Comparison of ENCODE assay signal across 8 cellular contexts in genomic region chr4:153154010-153154975, GRCh38. TPM values are rescaled to one million over a fixed set of nuclear protein-coding genes. Genes with fewer than 3 reads are reported as not detected.
A peak's percentile ranks its signal among the peaks of the same experiment; 100 is the strongest.
DNase-seq lines count a peak whose midpoint lies in the region; ATAC-seq and TF ChIP-seq lines count a peak whose summit lies in the region.

No MANE protein-coding gene starts in this region.

- H3K9ac ChIP-seq in PC-3 (ENCODE audit: low read length) = no peak overlapping the region; the same call in 1 of the 2 replicates

- intact Hi-C loops in PC-3 (cut with micrococcal nuclease) = no loop called here
- intact Hi-C loops in dendritic cell treated with granulocyte-macrophage colony-stimulating factor and Interleukin-4, amounts not matched to agents 40 ng/mL and 50 ng/mL, for 4 days (cut with micrococcal nuclease) = no loop called here

- no peak overlapping the region for H3K27ac Mint-ChIP-seq in GM23338
- H3K27ac Mint-ChIP-seq in dendritic cell treated with granulocyte-macrophage colony-stimulating factor and Interleukin-4, amounts not matched to agents 40 ng/mL and 50 ng/mL, for 4 days = peak overlapping the region; percentile 69
- peak overlapping the region in 9 of 10 donors; percentile 10 to 79 (median 53) for H3K27ac Mint-ChIP-seq in naive thymus-derived CD8-positive, alpha-beta T cell

- H3K4me1 ChIP-seq in GM23338 (ENCODE audit: insufficient read depth) (peaks cover 33% of the 10 kb centered on the region), PC-3 (ENCODE audit: insufficient read depth, low read length) (peaks cover 19% of the 10 kb centered on the region)

- H2AFZ ChIP-seq in GM23338 (peak overlapping the region; percentile 97), PC-3 (ENCODE audit: low read length) (peak overlapping the region; percentile 91)

- no peak overlapping the region for H3K27ac ChIP-seq in GM23338 (ENCODE audit: low read depth)
- H3K27ac ChIP-seq in PC-3 (ENCODE audit: low read length) = no peak overlapping the region

- H4K20me1 ChIP-seq in GM23338 (replicated peaks; ENCODE audit: insufficient read depth) = no peaks in the 10 kb centered on the region
- H4K20me1 ChIP-seq in PC-3 (ENCODE audit: low read length) = no peaks in the 10 kb centered on the region

- H3K36me3 ChIP-seq in GM23338 (ENCODE audit: insufficient read depth) = no peaks in the 10 kb centered on the region
- no peaks in the 10 kb centered on the region for H3K36me3 ChIP-seq in PC-3 (ENCODE audit: low read depth, low read length)

- peaks cover 50% of the 10 kb centered on the region for H3K4me1 Mint-ChIP-seq in GM23338
- H3K4me1 Mint-ChIP-seq in dendritic cell treated with granulocyte-macrophage colony-stimulating factor and Interleukin-4, amounts not matched to agents 40 ng/mL and 50 ng/mL, for 4 days (ENCODE audit: low read depth) = peaks cover 42% of the 10 kb centered on the region
- H3K4me1 Mint-ChIP-seq in naive thymus-derived CD8-positive, alpha-beta T cell = peaks cover 9 to 40% (median 27%) of the 10 kb centered on the region in 4 donors

- POLR2A ChIA-PET in AG04449 (lab: Yijun Ruan, JAX) = no interaction called here
- POLR2A ChIA-PET in PC-3 (lab: Charles Lee; ENCODE audit: unreplicated experiment) = no interaction called here
- POLR2A ChIA-PET in naive thymus-derived CD8-positive, alpha-beta T cell (lab: Charles Lee) = interaction anchor here (0.6 kb wide), 1 partner anchor 32 kb away, joined by 4 read pairs; no protein-coding TSS in a partner anchor

- H3K9me2 ChIP-seq in GM23338 (ENCODE audit: insufficient read depth) = no peaks in the 10 kb centered on the region
- no peaks in the 10 kb centered on the region for H3K9me2 ChIP-seq in PC-3 (replicated peaks; ENCODE audit: low read length)

- H3K79me2 ChIP-seq in GM23338 (replicated peaks; ENCODE audit: insufficient read depth) (no peaks in the 10 kb centered on the region), PC-3 (ENCODE audit: low read length) (no peaks in the 10 kb centered on the region)

- H3K27me3 ChIP-seq in GM23338 (ENCODE audit: insufficient read depth) (peaks cover 76% of the 10 kb centered on the region), PC-3 (ENCODE audit: low read length) (no peaks in the 10 kb centered on the region)

- TF ChIP-seq CTCF in AG04449 (IDR thresholded peaks at IDR 0.05; ENCODE audit: insufficient read depth, low read length, missing control alignments) (no peak), GM23338 (conservative IDR thresholded peaks at IDR 0.05; ENCODE audit: low read depth in 2 of 2) (no peak), PC-3 (conservative IDR thresholded peaks at IDR 0.05; ENCODE audit: low read depth, low read length) (no peak)

- CTCF ChIA-PET in AG04449 (lab: Yijun Ruan, JAX) (interaction anchor here (0.6 kb wide), 1 partner anchor 11 kb away, joined by 3 read pairs; no protein-coding TSS in a partner anchor), PC-3 (lab: Charles Lee) (no interaction called here)

- H3K27me3 Mint-ChIP-seq in GM23338 (ENCODE audit: insufficient read depth, low read depth, poor library complexity) = peaks cover 46% of the 10 kb centered on the region
- peaks cover 44% of the 10 kb centered on the region for H3K27me3 Mint-ChIP-seq in dendritic cell treated with granulocyte-macrophage colony-stimulating factor and Interleukin-4, amounts not matched to agents 40 ng/mL and 50 ng/mL, for 4 days
- peaks cover 0 to 7% (median 0%) of the 10 kb centered on the region in 5 donors for H3K27me3 Mint-ChIP-seq in naive thymus-derived CD8-positive, alpha-beta T cell

- no peak for DNase-seq in AG04449 (ENCODE audit: low read depth, low spot score)
- no peak for DNase-seq in GM23338 (ENCODE audit: low spot score)
- peak; percentile 51 for DNase-seq in PC-3
- peak in 3 of 10 donors; percentile 6 to 21 (median 17) for DNase-seq in naive thymus-derived CD8-positive, alpha-beta T cell
- no peak for DNase-seq in midbrain (lab: John Stamatoyannopoulos, UW)
- no peak for DNase-seq in retina

- no TSS peak for BruUV-seq in PC-3 (replicated peaks; lab: Mats Ljungman, UMichigan)

- H3K9me3 Mint-ChIP-seq in GM23338 = no peaks in the 10 kb centered on the region
- no peaks in the 10 kb centered on the region for H3K9me3 Mint-ChIP-seq in dendritic cell treated with granulocyte-macrophage colony-stimulating factor and Interleukin-4, amounts not matched to agents 40 ng/mL and 50 ng/mL, for 4 days
- H3K9me3 Mint-ChIP-seq in naive thymus-derived CD8-positive, alpha-beta T cell = no peaks in the 10 kb centered on the region

- H3K4me3 ChIP-seq in AG04449 (ENCODE audit: low read depth, low read length) (peak overlapping the region; percentile 63), GM23338 (peak overlapping the region; percentile 75), PC-3 (ENCODE audit: low read length) (peak overlapping the region; percentile 69)

- H3K4me2 ChIP-seq in GM23338 (peak overlapping the region; percentile 97), PC-3 (ENCODE audit: low read length) (peak overlapping the region; percentile 90)

- H3F3A ChIP-seq in GM23338 (replicated peaks; ENCODE audit: low read depth) (peaks cover 11% of the 10 kb centered on the region), PC-3 (ENCODE audit: low read length, unreplicated experiment) (no peaks in the 10 kb centered on the region)

- H3K4me3 Mint-ChIP-seq in GM23338 = peak overlapping the region; percentile 80
- H3K4me3 Mint-ChIP-seq in dendritic cell treated with granulocyte-macrophage colony-stimulating factor and Interleukin-4, amounts not matched to agents 40 ng/mL and 50 ng/mL, for 4 days = peak overlapping the region; percentile 87
- peak overlapping the region; percentile 85 to 96 (median 91) for H3K4me3 Mint-ChIP-seq in naive thymus-derived CD8-positive, alpha-beta T cell

- ATAC-seq in GM23338 (no peak), PC-3 (peak; percentile 20), GM19035 (IDR thresholded peaks at IDR 0.05; ENCODE audit: unreplicated experiment) (no peak)
- ATAC-seq in naive thymus-derived CD8-positive, alpha-beta T cell = no peak

- no peaks in the 10 kb centered on the region for H3K36me3 Mint-ChIP-seq in GM23338 (ENCODE audit: low read depth)
- H3K36me3 Mint-ChIP-seq in dendritic cell treated with granulocyte-macrophage colony-stimulating factor and Interleukin-4, amounts not matched to agents 40 ng/mL and 50 ng/mL, for 4 days (ENCODE audit: low read depth) = no peaks in the 10 kb centered on the region
- H3K36me3 Mint-ChIP-seq in naive thymus-derived CD8-positive, alpha-beta T cell = no peaks in the 10 kb centered on the region

- no peaks in the 10 kb centered on the region for H3K9me3 ChIP-seq in PC-3 (ENCODE audit: low read length)

TF ChIP-seq in GM23338, 12 proteins besides CTCF, POLR2A, EP300 and RAD21:
- TF ChIP-seq ZNF331 (CRISPR knock-in tag; IDR thresholded peaks at IDR 0.05; ENCODE audit: low read depth) = no peak
- TF ChIP-seq ETS1 (IDR thresholded peaks at IDR 0.05) = no peak
- TF ChIP-seq EZH2 (IDR thresholded peaks at IDR 0.05; ENCODE audit: low read depth, unreplicated experiment) = no peak
- TF ChIP-seq JUNB (IDR thresholded peaks at IDR 0.05; ENCODE audit: unreplicated experiment) = no peak
- TF ChIP-seq POLR2AphosphoS5 (IDR thresholded peaks at IDR 0.05; ENCODE audit: low read depth) = no peak
- TF ChIP-seq CREB1 (CRISPR knock-in tag; IDR thresholded peaks at IDR 0.05; ENCODE audit: low read depth) = no peak
- TF ChIP-seq REST (IDR thresholded peaks at IDR 0.05; ENCODE audit: unreplicated experiment) = no peak

RNA-seq across cellular contexts. Expression of gene TRIM2, which starts 50.0 kb away (rescaled TPM):
- 61.5 and 64.3 TPM in 2 replicates for total RNA-seq in GM23338 (2014; rRNA removed; shearing (Covaris generic))
- polyA plus RNA-seq in GM23338 (2016; fragmentation: Nextera tagmentation; extraction: Ambion mirVana) = 20.1 and 22.0 TPM in 2 replicates
- 18.9 and 20.2 TPM in 2 replicates for total RNA-seq in PC-3 (2014; rRNA removed)
- total RNA-seq in naive thymus-derived CD8-positive, alpha-beta T cell = 1 to 10 TPM; 1.1 to 1.8 TPM
- 1 to 10 TPM in 2 of 3 donors, under 1 TPM in 1; 0.71 to 1.7 (median 1.2) TPM for polyA plus RNA-seq in naive thymus-derived CD8-positive, alpha-beta T cell
